1 cellular context compared by ENCODE assay signal in genomic region chr3:48439820-48440589, GRCh38.
TF ChIP-seq lines count a peak whose summit lies in the region.

TSS of gene CCDC51 (minus strand) at chr3:48440119. CDS start at chr3:48435128, 4,991 bp downstream.
TSS of gene TMA7 (plus strand) at chr3:48440257. CDS start at chr3:48440297, 40 bp downstream.

TF ChIP-seq in GM23338, 12 proteins besides CTCF, POLR2A, EP300 and RAD21 (continued from another document):
- no peak for TF ChIP-seq REST (IDR thresholded peaks at IDR 0.05; ENCODE audit: unreplicated experiment)
- TF ChIP-seq POLR2AphosphoS5 (IDR thresholded peaks at IDR 0.05; ENCODE audit: low read depth), result peak; percentile 83
- TF ChIP-seq ZNF331 (CRISPR knock-in tag; IDR thresholded peaks at IDR 0.05; ENCODE audit: low read depth), result no peak
- TF ChIP-seq CREB1 (CRISPR knock-in tag; IDR thresholded peaks at IDR 0.05; ENCODE audit: low read depth), result peak; percentile 82
